23 cellular contexts compared by ENCODE assay signal in the genomic region with DNA sequence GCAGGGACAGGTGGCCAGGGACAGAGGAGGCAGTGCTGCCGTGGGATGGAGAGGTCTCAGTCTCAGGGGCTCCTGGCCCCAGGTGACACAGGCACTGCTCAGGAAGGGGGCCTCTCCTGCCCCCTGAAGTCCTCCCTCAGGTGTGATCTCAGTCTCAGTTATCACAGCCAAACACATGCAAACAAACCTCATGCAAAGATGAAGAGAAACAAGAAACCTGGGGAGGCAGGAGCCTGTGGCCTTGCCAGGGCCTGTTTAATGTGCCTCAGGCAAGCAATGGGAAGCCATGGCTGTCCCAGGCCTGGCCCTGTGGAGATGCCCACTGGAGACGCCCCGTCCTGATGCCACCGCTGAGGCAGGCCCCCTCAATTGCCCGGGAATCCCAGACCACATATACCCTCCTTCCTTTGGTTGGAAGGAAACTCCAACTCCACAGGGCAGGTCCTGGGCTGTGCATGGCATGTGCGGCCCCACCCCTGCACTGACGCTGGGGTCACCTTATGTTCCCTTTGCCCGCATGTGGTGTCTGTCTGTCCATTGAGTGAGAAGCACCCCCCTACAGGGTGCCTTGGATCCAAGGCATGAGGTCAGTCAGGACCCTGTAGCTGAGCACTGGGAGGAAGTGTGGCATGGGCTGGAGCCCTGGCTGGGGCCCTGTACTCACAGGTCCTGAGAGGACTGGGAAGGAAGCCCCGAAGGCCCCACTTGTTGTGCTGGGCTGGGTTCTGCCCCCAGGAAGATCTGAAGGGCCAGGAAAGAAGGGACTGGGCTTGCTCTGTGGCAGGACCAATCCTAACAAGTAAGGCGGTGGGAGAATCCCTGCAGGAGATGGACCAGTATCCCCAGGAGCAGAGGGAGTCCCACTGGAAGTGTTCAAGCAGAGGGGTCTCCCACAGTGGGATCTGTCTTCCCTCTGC.
DNase-seq lines count a peak whose midpoint lies in the region; ATAC-seq and TF ChIP-seq lines count a peak whose summit lies in the region.
"Had no signal": no experiment of that assay in that cellular context is flagged by ENCODE, and none has a peak within 500 bp of the region (broad histone marks: within the 10 kb centered on the region; RNA-seq: fewer than 3 reads in every experiment).

No MANE protein-coding gene starts in this region.

- no peak overlapping the region for H3K9ac ChIP-seq in colonic mucosa (ENCODE audit: low read depth in 2 of 2, low read length in 2 of 2)

- H3K4me1 Mint-ChIP-seq in activated CD8-positive, alpha-beta memory T cell treated with anti-CD3 and anti-CD28 coated beads, Interleukin-2, amount 10 ng/mL, durations not matched to agents 7 days and 5 days = no peaks in the 10 kb centered on the region

- intact Hi-C loops in colonic mucosa (cut with DNase I) (no loop called here), testis (cut with DNase I; ENCODE audit: low total_unique reads) (no loop called here)

- no peak for ATAC-seq in activated CD8-positive, alpha-beta memory T cell treated with anti-CD3 and anti-CD28 coated beads, Interleukin-2, amount 10 ng/mL, durations not matched to agents 7 days and 5 days
- ATAC-seq in HG02840 (IDR thresholded peaks at IDR 0.05; ENCODE audit: low FRiP score, unreplicated experiment) (no peak), HG03565 (IDR thresholded peaks at IDR 0.05; ENCODE audit: unreplicated experiment) (no peak)
- ATAC-seq: PC-3 had no signal

- H3K27ac ChIP-seq in colonic mucosa = no peak overlapping the region
- no peak overlapping the region for H3K27ac ChIP-seq in testis
- H3K27ac ChIP-seq: SJCRH30 had no signal

- H3K4me3 Mint-ChIP-seq in activated CD8-positive, alpha-beta memory T cell treated with anti-CD3 and anti-CD28 coated beads, Interleukin-2, amount 10 ng/mL, durations not matched to agents 7 days and 5 days = no peak overlapping the region

- H3K36me3 ChIP-seq in colonic mucosa = no peaks in the 10 kb centered on the region
- no peaks in the 10 kb centered on the region for H3K36me3 ChIP-seq in testis (ENCODE audit: low read depth, missing control alignments)
- H3K36me3 ChIP-seq: BE2C, SJCRH30 had no signal

- no peak for TF ChIP-seq POLR2A in testis (IDR thresholded peaks at IDR 0.05)

- 78 to 84% methylated on average over 6 to 10 of the region's 10 CpGs for WGBS in testis, 2 donors

- H3K4me3 ChIP-seq in colonic mucosa = no peak overlapping the region
- no peak overlapping the region for H3K4me3 ChIP-seq in testis
- H3K4me3 ChIP-seq: SJCRH30 had no signal

- no peak overlapping the region for H3K27ac Mint-ChIP-seq in activated CD8-positive, alpha-beta memory T cell treated with anti-CD3 and anti-CD28 coated beads, Interleukin-2, amount 10 ng/mL, durations not matched to agents 7 days and 5 days

- H3K9me3 ChIP-seq in colonic mucosa (no peaks in the 10 kb centered on the region), testis (no peaks in the 10 kb centered on the region)
- H3K9me3 ChIP-seq: BE2C, SJCRH30 had no signal

- DNase-seq in activated CD8-positive, alpha-beta memory T cell treated with anti-CD3 and anti-CD28 coated beads, Interleukin-2, amount 10 ng/mL, durations not matched to agents 7 days and 5 days = peak; percentile 29
- no peak for DNase-seq in activated CD8-positive, alpha-beta memory T cell treated with anti-CD3 and anti-CD28 coated beads, Interleukin-2, amount 50 U/mL, for 48 hours
- DNase-seq in colonic mucosa = peak; percentile 15
- peak; percentile 47 for DNase-seq in islet precursor cell
- peak; percentile 2 for DNase-seq in testis
- no peak for DNase-seq in NCI-H2029 treated with DMSO at 0.1 percent for 48 hours (lab: John Stamatoyannopoulos, UW)
- DNase-seq: 8988T; ACHN; BE2C; Calu3; DMS79 treated with DMSO at 0.1 percent for 48 hours; KBM-7; MV-4-11; NCI-H1105; NCI-H146; NCI-H1930; NCI-H446 treated with DMSO at 0.1 percent for 48 hours; NCI-H82; NK-92 treated with Interleukin-12 subunit alpha and Interleukin-12 subunit beta, amount 100 ng/mL, for 24 hours; PC-3; SJCRH30 had no signal

- H3K4me1 ChIP-seq in colonic mucosa (no peaks in the 10 kb centered on the region), testis (no peaks in the 10 kb centered on the region)
- H3K4me1 ChIP-seq: BE2C, SJCRH30 had no signal

- H3K27me3 ChIP-seq in colonic mucosa (no peaks in the 10 kb centered on the region), testis (no peaks in the 10 kb centered on the region)
- H3K27me3 ChIP-seq: BE2C had no signal

- peaks cover 4% of the 10 kb centered on the region for H3K27me3 Mint-ChIP-seq in activated CD8-positive, alpha-beta memory T cell treated with anti-CD3 and anti-CD28 coated beads, Interleukin-2, amount 10 ng/mL, durations not matched to agents 7 days and 5 days

- no peaks in the 10 kb centered on the region for H3K9me3 Mint-ChIP-seq in activated CD8-positive, alpha-beta memory T cell treated with anti-CD3 and anti-CD28 coated beads, Interleukin-2, amount 10 ng/mL, durations not matched to agents 7 days and 5 days (ENCODE audit: low read depth)

- no peak for TF ChIP-seq CTCF in colonic mucosa (IDR thresholded peaks at IDR 0.05)
- TF ChIP-seq CTCF in testis (IDR thresholded peaks at IDR 0.05) = no peak

- no peaks in the 10 kb centered on the region for H3K36me3 Mint-ChIP-seq in activated CD8-positive, alpha-beta memory T cell treated with anti-CD3 and anti-CD28 coated beads, Interleukin-2, amount 10 ng/mL, durations not matched to agents 7 days and 5 days

- CTCF ChIA-PET in activated CD8-positive, alpha-beta memory T cell treated with anti-CD3 and anti-CD28 coated beads, Interleukin-2, amount 10 ng/mL, durations not matched to agents 7 days and 5 days (lab: Charles Lee) = no interaction called here

Comparison
In these comparisons a context has a peak if more than half of its experiments do, and no peak if none do; other contexts are left out.
1. DNase-seq: peak in activated CD8-positive, alpha-beta memory T cell treated with anti-CD3 and anti-CD28 coated beads, Interleukin-2, amount 10 ng/mL, durations not matched to agents 7 days and 5 days (single experiment), colonic mucosa (single experiment), islet precursor cell (single experiment) and testis (single experiment); none in activated CD8-positive, alpha-beta memory T cell treated with anti-CD3 and anti-CD28 coated beads, Interleukin-2, amount 50 U/mL, for 48 hours (single experiment) and NCI-H2029 treated with DMSO at 0.1 percent for 48 hours (single experiment).